In the genomic region with DNA sequence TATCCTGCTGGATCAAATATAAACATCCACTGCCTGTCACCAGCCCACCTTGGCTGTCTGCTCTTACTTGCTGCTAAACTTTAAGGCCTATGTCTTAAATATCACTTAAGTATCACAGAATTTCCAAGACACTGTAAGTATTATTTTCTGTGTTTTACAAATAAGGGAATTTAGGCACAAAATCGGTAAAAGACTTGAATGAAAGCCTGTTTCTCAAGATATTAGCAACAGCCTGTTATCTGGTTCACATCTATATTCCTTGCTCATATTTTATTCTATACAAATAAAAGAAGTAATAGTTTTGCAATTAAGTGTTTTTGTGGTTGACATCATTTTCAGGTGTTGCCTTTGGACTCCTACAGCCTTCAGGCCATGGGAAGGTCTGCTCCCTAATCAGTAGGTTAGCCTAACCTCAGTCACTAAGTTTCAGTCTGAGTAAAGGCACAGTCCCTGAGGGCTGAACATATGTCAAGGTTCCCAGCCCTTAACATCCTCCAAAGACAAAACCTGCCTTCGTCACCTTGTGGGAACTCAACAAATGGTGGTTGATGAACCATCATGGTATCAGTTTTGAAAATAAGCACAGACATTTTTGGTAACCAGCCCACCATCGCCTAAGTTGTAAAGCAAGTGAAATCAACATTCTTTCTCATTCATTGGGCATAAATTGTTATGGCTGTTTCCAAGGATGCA, we compare ENCODE assay signal across 13 cellular contexts.
DNase-seq lines count a peak whose midpoint lies in the region; ATAC-seq and TF ChIP-seq lines count a peak whose summit lies in the region.
"Had no signal": no experiment of that assay in that cellular context is flagged by ENCODE, and none has a peak within 500 bp of the region (broad histone marks: within the 10 kb centered on the region; RNA-seq: fewer than 3 reads in every experiment).

No MANE protein-coding gene starts in this region.

- peak; percentile 67 for DNase-seq in GM20000 (ENCODE audit: low spot score)
- DNase-seq in left colon, result no peak
- DNase-seq in foreskin keratinocyte, result no peak
- DNase-seq in GM19240 (ENCODE audit: insufficient read length, low spot score), result no peak
- no peak for DNase-seq in activated CD8-positive, alpha-beta memory T cell treated with anti-CD3 and anti-CD28 coated beads, Interleukin-2, amount 50 U/mL, for 4 hours
- DNase-seq: retina had no signal

- H3K4me1 ChIP-seq in foreskin keratinocyte, result no peaks in the 10 kb centered on the region
- H3K4me1 ChIP-seq: SJSA1 had no signal

- TF ChIP-seq CTCF in GM20000 (IDR thresholded peaks at IDR 0.05; ENCODE audit: extremely low read depth, missing control alignments) (no peak), foreskin keratinocyte (conservative IDR thresholded peaks at IDR 0.05) (no peak)

- intact Hi-C loops in left colon (cut with DNase I, micrococcal nuclease), result no loop called here

- ATAC-seq in GM18517 (IDR thresholded peaks at IDR 0.05; ENCODE audit: unreplicated experiment) (peak; percentile 90), HG02938 (IDR thresholded peaks at IDR 0.05; ENCODE audit: unreplicated experiment) (peak; percentile 94), HG03558 (IDR thresholded peaks at IDR 0.05; ENCODE audit: extremely low read depth, unreplicated experiment) (peak; percentile 93), left colon (no peak), foreskin keratinocyte (no peak)
- ATAC-seq: WTC11 had no signal

- peaks cover 56% of the 10 kb centered on the region for H3K27me3 ChIP-seq in foreskin keratinocyte
- H3K27me3 ChIP-seq: BLaER1 treated with 17β-estradiol and CSF1 and Interleukin-3, amounts not matched to agents 10 nM and 100 nM had no signal

- H3K27ac ChIP-seq in foreskin keratinocyte, result no peak overlapping the region
- H3K27ac ChIP-seq: BLaER1 treated with 17β-estradiol and CSF1 and Interleukin-3, amounts not matched to agents 10 nM and 100 nM; SJSA1; thoracic aorta had no signal

Comparison
In these comparisons a context has a peak if more than half of its experiments do, and no peak if none do; other contexts are left out.
1. ATAC-seq: peak in GM18517 (single experiment), HG02938 (single experiment) and HG03558 (single experiment); none in left colon (single experiment) and foreskin keratinocyte (single experiment).